ENCODE assay signal across 8 cellular contexts in genomic region chr16:75251280-75252048, GRCh38. TPM values are rescaled to one million over a fixed set of nuclear protein-coding genes. Genes with fewer than 3 reads are reported as not detected.
DNase-seq lines count a peak whose midpoint lies in the region; ATAC-seq and TF ChIP-seq lines count a peak whose summit lies in the region.

BCAR1 (minus strand) TSS chr16:75251624; CDS start chr16:75251482, 142 bp downstream.

- no peaks in the 10 kb centered on the region for H3K4me1 ChIP-seq in OCI-LY3 (ENCODE audit: low read length)

- H3K4me3 ChIP-seq in OCI-LY3 (ENCODE audit: low read length): peak within 1 kb of the TSS; percentile 70
- peak within 1 kb of the TSS; percentile 59 to 79 (median 72) for H3K4me3 ChIP-seq in skin epidermis

- H3K79me2 ChIP-seq in OCI-LY3 (ENCODE audit: low read length): no peaks in the 10 kb centered on the region

- no peak for TF ChIP-seq CTCF in OCI-LY3 (IDR thresholded peaks at IDR 0.05; ENCODE audit: low read depth, low read length)

- H3K9ac ChIP-seq in OCI-LY3 (ENCODE audit: low read length): no peak within 1 kb of the TSS

- no peak within 1 kb of the TSS for H3K27ac ChIP-seq in OCI-LY3 (ENCODE audit: low read length)
- H3K27ac ChIP-seq in skin epidermis: peak within 1 kb of the TSS; percentile 65 to 96 (median 88)

- no peak within 1 kb of the TSS for H2AFZ ChIP-seq in OCI-LY3 (ENCODE audit: low read depth, low read length)

- peaks cover 30% of the 10 kb centered on the region for H3K27me3 ChIP-seq in OCI-LY3 (ENCODE audit: low read depth, low read length)

- H3K4me2 ChIP-seq in OCI-LY3 (ENCODE audit: low read length): peak within 1 kb of the TSS; percentile 69

- DNase-seq in DMS53 treated with DMSO at 0.1 percent for 48 hours (lab: John Stamatoyannopoulos, UW; ENCODE audit: unreplicated experiment): peak; percentile 63
- DNase-seq in cerebellum (ENCODE audit: low spot score): peak; percentile 76
- peak; percentile 98 for DNase-seq in islet precursor cell
- DNase-seq in central memory CD4-positive, alpha-beta T cell: no peak

- H3K36me3 ChIP-seq in OCI-LY3 (replicated peaks; ENCODE audit: low read depth, low read length): no peaks in the 10 kb centered on the region

- H3K9me3 ChIP-seq in OCI-LY3 (ENCODE audit: insufficient read depth, low read length): no peaks in the 10 kb centered on the region

- ATAC-seq in GM19324 (IDR thresholded peaks at IDR 0.05; ENCODE audit: low FRiP score, unreplicated experiment) (peak; percentile 79), HG03354 (IDR thresholded peaks at IDR 0.05; ENCODE audit: poor library complexity, severe bottlenecking, unreplicated experiment) (peak; percentile 78)

- H4K20me1 ChIP-seq in OCI-LY3 (ENCODE audit: insufficient read depth, low read length): peaks cover 60% of the 10 kb centered on the region

RNA-seq across cellular contexts. Expression of gene BCAR1, which starts in this region (rescaled TPM):
- 24.5 TPM for total RNA-seq in cerebellum
